Comparison of ENCODE assay signal across 8 cellular contexts in genomic region chr1:32413507-32414185, GRCh38.
A peak's percentile ranks its signal among the peaks of the same experiment; 100 is the strongest.
DNase-seq lines count a peak whose midpoint lies in the region; ATAC-seq and TF ChIP-seq lines count a peak whose summit lies in the region.

No MANE protein-coding gene starts in this region.

- ATAC-seq in HG02763 (IDR thresholded peaks at IDR 0.05; ENCODE audit: unreplicated experiment) (no peak), HG02973 (IDR thresholded peaks at IDR 0.05; ENCODE audit: unreplicated experiment) (no peak)

- DNase-seq in GM12864 (ENCODE audit: low read depth): peak; percentile 65
- DNase-seq in NCI-H128 (lab: John Stamatoyannopoulos, UW; ENCODE audit: unreplicated experiment): peak; percentile 81
- DNase-seq in T-helper 22 cell (ENCODE audit: low read depth): peak; percentile 44
- peak; percentile 52 for DNase-seq in amniotic epithelial cell (ENCODE audit: low read depth)
- peak; percentile 12 to 22 for DNase-seq in hippocampal formation (lab: John Stamatoyannopoulos, UW)
- peak; percentile 32 to 80 for DNase-seq in stimulated activated CD4-positive, alpha-beta T cell treated with anti-CD3 and anti-CD28 coated beads, Interleukin-1b, Interleukin-23, amount 100 ng/mL, for 4 hours (ENCODE audit: low read depth in 2 of 2)

- H3K4me3 ChIP-seq in GM12864 (ENCODE audit: low read depth, low read length): no peak overlapping the region

- peak; percentile 93 for TF ChIP-seq CTCF in GM12864 (IDR thresholded peaks at IDR 0.05; ENCODE audit: low read depth, low read length, missing control alignments)

Comparison
In these comparisons a context has a peak if more than half of its experiments do, and no peak if none do; other contexts are left out.
1. DNase-seq: peak in every context shown above with its lines; median percentile 81 in NCI-H128; 65 in GM12864; 56 in stimulated activated CD4-positive, alpha-beta T cell treated with anti-CD3 and anti-CD28 coated beads, Interleukin-1b, Interleukin-23, amount 100 ng/mL, for 4 hours; 52 in amniotic epithelial cell; 44 in T-helper 22 cell; 17 in hippocampal formation.